Comparison of ENCODE assay signal across 9 cellular contexts in genomic region chr14:69636718-69637480, GRCh38. TPM values are rescaled to one million over a fixed set of nuclear protein-coding genes. Genes with fewer than 3 reads are reported as not detected.
DNase-seq lines count a peak whose midpoint lies in the region; ATAC-seq, FAIRE-seq and TF ChIP-seq lines count a peak whose summit lies in the region.
"Had no signal": no experiment of that assay in that cellular context is flagged by ENCODE, and none has a peak within 500 bp of the region (broad histone marks: within the 10 kb centered on the region; RNA-seq: fewer than 3 reads in every experiment).

No MANE protein-coding gene starts in this region.

- H3K4me1 Mint-ChIP-seq in activated CD8-positive, alpha-beta T cell treated with anti-CD3 and anti-CD28 coated beads, Interleukin-2, amount 10 ng/mL, durations not matched to agents 7 days and 5 days (ENCODE audit: low read depth): peaks cover 79% of the 10 kb centered on the region

- TF ChIP-seq CTCF in DOHH2 (IDR thresholded peaks at IDR 0.05; ENCODE audit: low read depth, low read length, poor library complexity, severe bottlenecking): no peak

- H3K4me3 ChIP-seq in DOHH2 (ENCODE audit: low read length) (no peak overlapping the region), iPS-20b (ENCODE audit: low read length) (peak overlapping the region; percentile 38; the same call in 1 of the 2 replicates), small intestine (ENCODE audit: low read depth in 1 of 2, low read length in 2 of 2) (no peak overlapping the region)

- peaks cover 25% of the 10 kb centered on the region for H4K20me1 ChIP-seq in DOHH2 (ENCODE audit: control insufficient read depth, insufficient read depth, low read depth, low read length)

- FAIRE-seq in small intestine (lab: Jason Lieb, UNC): no peak

- CTCF ChIA-PET in activated CD8-positive, alpha-beta T cell treated with anti-CD3 and anti-CD28 coated beads, Interleukin-2, amount 10 ng/mL, durations not matched to agents 7 days and 5 days (lab: Charles Lee): interaction anchor here (0.6 to 3.4 kb wide), 12 partner anchors 7 to 90 kb away, joined by 3 to 11 read pairs (median 4); no protein-coding TSS in a partner anchor

- DNase-seq in activated CD8-positive, alpha-beta T cell treated with anti-CD3 and anti-CD28 coated beads, Interleukin-2, amount 10 ng/mL, durations not matched to agents 7 days and 5 days: no peak
- DNase-seq in small intestine: peak; percentile 31
- DNase-seq in NCI-H748 treated with DMSO at 0.1 percent for 48 hours (lab: John Stamatoyannopoulos, UW): no peak
- no peak for DNase-seq in DMS153 treated with DMSO at 0.1 percent for 48 hours (lab: John Stamatoyannopoulos, UW; ENCODE audit: unreplicated experiment)
- no peak for DNase-seq in NCI-H1436 (lab: John Stamatoyannopoulos, UW)
- DNase-seq: PC-3 had no signal

- H3K36me3 Mint-ChIP-seq in activated CD8-positive, alpha-beta T cell treated with anti-CD3 and anti-CD28 coated beads, Interleukin-2, amount 10 ng/mL, durations not matched to agents 7 days and 5 days (ENCODE audit: low read depth): peaks cover 40% of the 10 kb centered on the region

- H3K27ac ChIP-seq in DOHH2 (ENCODE audit: low read depth, low read length) (no peak overlapping the region), iPS-20b (ENCODE audit: low read length) (no peak overlapping the region), small intestine (ENCODE audit: low read depth in 1 of 2, low read length in 1 of 2) (peak overlapping the region; percentile 78 to 94)

- H3K36me3 ChIP-seq in DOHH2 (ENCODE audit: control insufficient read depth, low read length) (peaks cover 19% of the 10 kb centered on the region), iPS-20b (ENCODE audit: insufficient read depth, low read depth, low read length) (no peaks in the 10 kb centered on the region), small intestine (ENCODE audit: control insufficient read depth in 2 of 2, insufficient read depth in 2 of 2, low read length in 2 of 2) (no peaks in the 10 kb centered on the region)

- H3K9ac ChIP-seq in iPS-20b (ENCODE audit: low read depth, low read length): peak overlapping the region; percentile 35; the same call in 1 of the 2 replicates

- H3K9me2 ChIP-seq in DOHH2 (replicated peaks; ENCODE audit: control insufficient read depth, low read length): no peaks in the 10 kb centered on the region

- H3K79me2 ChIP-seq in DOHH2 (ENCODE audit: control insufficient read depth, low read length): peaks cover 98% of the 10 kb centered on the region

- H3K9me3 ChIP-seq in DOHH2 (ENCODE audit: control insufficient read depth, insufficient read depth, low read length) (peaks cover 20% of the 10 kb centered on the region), iPS-20b (ENCODE audit: insufficient read depth, low read depth, low read length) (peaks cover 14% of the 10 kb centered on the region), small intestine (ENCODE audit: control insufficient read depth, low read depth) (no peaks in the 10 kb centered on the region)

- H3K4me1 ChIP-seq in DOHH2 (ENCODE audit: control insufficient read depth, low read length) (peaks cover 67% of the 10 kb centered on the region), iPS-20b (ENCODE audit: insufficient read depth, low read length) (peaks cover 47% of the 10 kb centered on the region), small intestine (ENCODE audit: control insufficient read depth in 2 of 2, insufficient read depth in 1 of 2, low read depth in 1 of 2, low read length in 1 of 2) (peaks cover 33 to 59% of the 10 kb centered on the region in 2 donors)

- no peaks in the 10 kb centered on the region for H3K27me3 ChIP-seq in DOHH2 (ENCODE audit: control insufficient read depth, low read length)
- H3K27me3 ChIP-seq in iPS-20b (ENCODE audit: insufficient read depth, low read length): no peaks in the 10 kb centered on the region
- no peaks in the 10 kb centered on the region for H3K27me3 ChIP-seq in small intestine (ENCODE audit: control insufficient read depth in 2 of 2, insufficient read depth in 2 of 2, low read length in 2 of 2)

- no peaks in the 10 kb centered on the region for H3K27me3 Mint-ChIP-seq in activated CD8-positive, alpha-beta T cell treated with anti-CD3 and anti-CD28 coated beads, Interleukin-2, amount 10 ng/mL, durations not matched to agents 7 days and 5 days (ENCODE audit: low read depth)

- peak overlapping the region; percentile 31 for H3K4me3 Mint-ChIP-seq in activated CD8-positive, alpha-beta T cell treated with anti-CD3 and anti-CD28 coated beads, Interleukin-2, amount 10 ng/mL, durations not matched to agents 7 days and 5 days

- no peak for ATAC-seq in activated CD8-positive, alpha-beta T cell treated with anti-CD3 and anti-CD28 coated beads, Interleukin-2, amount 10 ng/mL, durations not matched to agents 7 days and 5 days
- no peak for ATAC-seq in HG02981 (IDR thresholded peaks at IDR 0.05; ENCODE audit: unreplicated experiment)

- 61 to 67% (median 64%) methylated on average over 7 of the region's 7 CpGs for WGBS in small intestine, 3 donors

- H3K9me3 Mint-ChIP-seq in activated CD8-positive, alpha-beta T cell treated with anti-CD3 and anti-CD28 coated beads, Interleukin-2, amount 10 ng/mL, durations not matched to agents 7 days and 5 days (ENCODE audit: insufficient read depth): peaks cover 10% of the 10 kb centered on the region

- H3K27ac Mint-ChIP-seq in activated CD8-positive, alpha-beta T cell treated with anti-CD3 and anti-CD28 coated beads, Interleukin-2, amount 10 ng/mL, durations not matched to agents 7 days and 5 days: peak overlapping the region; percentile 80

- H3F3A ChIP-seq in DOHH2 (ENCODE audit: control insufficient read depth, insufficient read depth): no peaks in the 10 kb centered on the region

- POLR2A ChIA-PET in activated CD8-positive, alpha-beta T cell treated with anti-CD3 and anti-CD28 coated beads, Interleukin-2, amount 10 ng/mL, durations not matched to agents 7 days and 5 days (lab: Charles Lee): interaction anchor here (0.6 to 1.6 kb wide), 3 partner anchors 26 to 239 kb away, joined by 3 to 6 read pairs (median 4); partner anchors contain the start of genes SRSF5 and SUSD6

- peak overlapping the region; percentile 28 for H3K4me2 ChIP-seq in DOHH2 (ENCODE audit: low read length)

RNA-seq across cellular contexts. Expression of gene SUSD6, which starts 25.5 kb away (rescaled TPM):
- 10 to 100 TPM; 40.0 to 43.1 TPM for total RNA-seq in activated CD8-positive, alpha-beta T cell treated with anti-CD3 and anti-CD28 coated beads, Interleukin-2, amount 10 ng/mL, durations not matched to agents 7 days and 5 days
- polyA plus RNA-seq in small intestine: 10 to 100 TPM; 14.3 to 18.8 (median 14.5) TPM

Comparison
In these comparisons a context has a peak if more than half of its experiments do, and no peak if none do; other contexts are left out.
1. H3K27ac ChIP-seq: peak in small intestine (2 of 2); none in DOHH2 (single experiment) and iPS-20b (single experiment).